In genomic region chr3:108301695-108302404, GRCh38 we compare ENCODE assay signal across 10 cellular contexts. TPM values are rescaled to one million over a fixed set of nuclear protein-coding genes. Genes with fewer than 3 reads are reported as not detected.
DNase-seq lines count a peak whose midpoint lies in the region; ATAC-seq and TF ChIP-seq lines count a peak whose summit lies in the region.
"Had no signal": no experiment of that assay in that cellular context is flagged by ENCODE, and none has a peak within 500 bp of the region (broad histone marks: within the 10 kb centered on the region; RNA-seq: fewer than 3 reads in every experiment).

No MANE protein-coding gene starts in this region.

- DNase-seq in NOMO-1 treated with dmso at 0.1 percent for 144 hours (lab: John Stamatoyannopoulos, UW; ENCODE audit: unreplicated experiment) (peak; percentile 28), fibroblast of peridontal ligament (ENCODE audit: extremely low read depth) (peak; percentile 19), SK-N-DZ (ENCODE audit: low spot score) (no peak), erythroblast (lab: John Stamatoyannopoulos, UW) (no peak), adrenal gland (no peak)

- ATAC-seq in GM18511 (IDR thresholded peaks at IDR 0.05; ENCODE audit: unreplicated experiment) (peak; percentile 76), HG02610 (IDR thresholded peaks at IDR 0.05; ENCODE audit: unreplicated experiment) (peak; percentile 47), GM21515 (IDR thresholded peaks at IDR 0.05; ENCODE audit: unreplicated experiment) (no peak)

- no peaks in the 10 kb centered on the region for H3K4me1 ChIP-seq in adrenal gland (replicated peaks in 1 of 2)

- intact Hi-C loops in adrenal gland (cut with DNase I): no loop called here

- no peak for TF ChIP-seq CTCF in adrenal gland (IDR thresholded peaks at IDR 0.05)

- no peaks in the 10 kb centered on the region for H3K36me3 ChIP-seq in adrenal gland (replicated peaks in 1 of 2)
- H3K36me3 ChIP-seq: cardiac muscle cell, neural progenitor cell had no signal

- 73 to 80% (median 77%) methylated on average over 5 of the region's 5 CpGs for WGBS in adrenal gland, 4 donors

- H3K4me3 ChIP-seq in adrenal gland: no peak overlapping the region
- H3K4me3 ChIP-seq: cardiac muscle cell, neural progenitor cell had no signal

- H3K9me3 ChIP-seq in adrenal gland (replicated peaks in 1 of 3): no peaks in the 10 kb centered on the region

- TF ChIP-seq POLR2A in erythroblast (IDR thresholded peaks at IDR 0.05; ENCODE audit: low read length): no peak
- TF ChIP-seq POLR2A in adrenal gland (IDR thresholded peaks at IDR 0.05): no peak

- H3K27ac ChIP-seq in adrenal gland: no peak overlapping the region
- H3K27ac ChIP-seq: cardiac muscle cell, neural progenitor cell had no signal

- H3K27me3 ChIP-seq in adrenal gland: no peaks in the 10 kb centered on the region
- H3K27me3 ChIP-seq: cardiac muscle cell, neural progenitor cell had no signal

RNA-seq across cellular contexts. Expression of gene HHLA2, which starts 5.5 kb away (rescaled TPM):
- not detected in 2 replicates for polyA plus RNA-seq in SK-N-DZ (2014; cell fraction: cytosol; rRNA removed)
- polyA plus RNA-seq in SK-N-DZ (2014; cell fraction: nucleus; rRNA removed): not detected in 2 replicates
- not detected for total RNA-seq in adrenal gland
- under 1 TPM in 1 of 3 donors, not detected in 2; 0.03 TPM for polyA plus RNA-seq in adrenal gland
- polyA plus RNA-seq: cardiac muscle cell had no signal

Comparison
In these comparisons a context has a peak if more than half of its experiments do, and no peak if none do; other contexts are left out.
1. DNase-seq: peak in NOMO-1 treated with dmso at 0.1 percent for 144 hours (single experiment) and fibroblast of peridontal ligament (single experiment); none in SK-N-DZ (single experiment), erythroblast (0 of 2) and adrenal gland (0 of 7).